9 cellular contexts compared by ENCODE assay signal in the genomic region with DNA sequence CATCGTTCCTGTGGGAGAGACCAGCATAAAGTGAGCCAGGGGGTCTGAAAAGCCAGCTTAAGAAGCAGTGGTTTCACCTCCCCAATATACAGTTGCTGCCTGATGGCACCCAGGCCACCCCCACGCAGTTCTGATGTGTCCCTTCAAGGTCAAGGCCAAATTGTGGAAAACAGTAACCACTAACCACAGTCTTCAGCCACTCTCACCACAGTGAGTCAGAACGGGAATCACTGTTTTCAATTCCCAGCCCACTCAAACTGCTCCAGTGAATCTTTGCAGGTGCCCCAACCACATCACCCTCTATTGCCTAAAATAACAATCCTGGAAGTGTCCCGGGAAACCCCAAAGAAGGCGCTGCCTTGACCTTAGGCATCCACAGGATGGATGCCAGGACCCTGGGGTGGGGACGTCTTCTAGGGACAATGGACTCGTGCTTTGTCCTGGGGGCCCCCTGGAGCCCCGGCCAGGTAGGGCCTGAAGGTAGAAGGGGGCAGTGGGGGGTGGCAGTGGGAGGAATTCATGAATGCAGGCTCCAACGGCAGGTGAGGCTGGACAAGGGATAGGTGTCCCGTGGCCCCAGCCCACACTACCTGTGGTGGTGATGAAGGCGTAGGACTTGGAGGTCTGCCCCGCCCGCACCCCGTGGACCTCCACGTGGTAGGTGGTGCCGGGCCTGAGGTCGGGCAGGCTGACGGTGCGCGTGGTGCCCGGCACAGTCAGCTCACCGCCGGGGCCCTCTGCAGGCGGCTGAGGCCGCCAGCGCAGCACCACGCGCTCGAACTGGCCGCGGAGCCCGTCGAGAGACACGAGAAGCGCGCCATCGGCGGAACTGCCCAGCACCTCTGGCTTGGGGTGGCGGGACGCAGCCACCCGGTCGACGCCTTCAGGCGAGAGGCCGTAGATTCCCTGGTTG. TPM values are rescaled to one million over a fixed set of nuclear protein-coding genes. Genes with fewer than 3 reads are reported as not detected.
A peak's percentile ranks its signal among the peaks of the same experiment; 100 is the strongest.
DNase-seq lines count a peak whose midpoint lies in the region; ATAC-seq and TF ChIP-seq lines count a peak whose summit lies in the region.
"Had no signal": no experiment of that assay in that cellular context is flagged by ENCODE, and none has a peak within 500 bp of the region (broad histone marks: within the 10 kb centered on the region; RNA-seq: fewer than 3 reads in every experiment).

No MANE protein-coding gene starts in this region.

- H3K27me3 Mint-ChIP-seq in HFFc6 (ENCODE audit: insufficient read depth), result peaks cover 26% of the 10 kb centered on the region

- TF ChIP-seq POLR2A in tibial nerve (IDR thresholded peaks at IDR 0.05), result no peak

- ATAC-seq in activated naive CD4-positive, alpha-beta T cell treated with anti-CD3 and anti-CD28 coated beads, Interleukin-2, amount 50 U/mL, for 72 hours, result peak; percentile 43 to 82
- ATAC-seq in GM18511 (IDR thresholded peaks at IDR 0.05; ENCODE audit: unreplicated experiment), result no peak

- TF ChIP-seq CTCF in BJ (IDR thresholded peaks at IDR 0.05; ENCODE audit: insufficient read depth, low read depth, low read length) (no peak), HFFc6 (IDR thresholded peaks at IDR 0.05) (no peak), tibial nerve (IDR thresholded peaks at IDR 0.05) (peak in 1 of 5 experiments; percentile 34)

- H3K27me3 ChIP-seq in BJ (ENCODE audit: control insufficient read depth, insufficient read depth, low read length) (peaks cover 28% of the 10 kb centered on the region), tibial nerve (peaks cover 0 to 13% of the 10 kb centered on the region in 2 donors)

- H3K9me3 Mint-ChIP-seq in HFFc6, result no peaks in the 10 kb centered on the region
- no peaks in the 10 kb centered on the region for H3K9me3 Mint-ChIP-seq in activated naive CD4-positive, alpha-beta T cell treated with anti-CD3 and anti-CD28 coated beads, Interleukin-2, amount 50 U/mL, for 72 hours

- CTCF ChIA-PET in BJ (lab: Yijun Ruan, JAX), result interaction anchor here (0.5 to 3.1 kb wide), 5 partner anchors 12 to 32 kb away, joined by 3 to 18 read pairs (median 3); no protein-coding TSS in a partner anchor

- 37 to 64% methylated on average over 9 to 32 of the region's 45 CpGs for WGBS in tibial nerve, 2 donors

- peak overlapping the region; percentile 66 to 89 (median 80) for H3K27ac ChIP-seq in tibial nerve

- no peaks in the 10 kb centered on the region for H3K36me3 ChIP-seq in BJ (ENCODE audit: control insufficient read depth, insufficient read depth, low read length)
- H3K36me3 ChIP-seq in tibial nerve, result peaks cover 0 to 22% (median 0%) of the 10 kb centered on the region in 3 donors

- H3K9me3 ChIP-seq in iPS-18c (ENCODE audit: control insufficient read depth, insufficient read depth, low read length) (no peaks in the 10 kb centered on the region), tibial nerve (no peaks in the 10 kb centered on the region)

- no peak overlapping the region for H3K27ac Mint-ChIP-seq in HFFc6
- H3K27ac Mint-ChIP-seq in activated naive CD4-positive, alpha-beta T cell treated with anti-CD3 and anti-CD28 coated beads, Interleukin-2, amount 50 U/mL, for 72 hours, result peak overlapping the region in 1 of 2 donors; percentile 28

- H3K36me3 Mint-ChIP-seq in HFFc6 (ENCODE audit: low read depth), result no peaks in the 10 kb centered on the region
- H3K36me3 Mint-ChIP-seq in activated naive CD4-positive, alpha-beta T cell treated with anti-CD3 and anti-CD28 coated beads, Interleukin-2, amount 50 U/mL, for 72 hours, result no peaks in the 10 kb centered on the region

- H3K4me3 ChIP-seq in BJ (ENCODE audit: low read depth, low read length), result no peak overlapping the region
- peak overlapping the region; percentile 28; the same call in 1 of the 2 replicates for H3K4me3 ChIP-seq in iPS-18c (ENCODE audit: insufficient read depth, low read depth, low read length)
- H3K4me3 ChIP-seq in tibial nerve, result peak overlapping the region in 2 of 4 donors; percentile 16 to 18

- TF ChIP-seq EP300 in tibial nerve (IDR thresholded peaks at IDR 0.05), result peak in 1 of 2 donors; percentile 16

- peaks cover 52% of the 10 kb centered on the region for H3K4me1 Mint-ChIP-seq in HFFc6 (ENCODE audit: low read depth)

- POLR2A ChIA-PET in BJ (lab: Charles Lee), result no interaction called here

- DNase-seq in BJ (ENCODE audit: low read depth), result peak; percentile 52
- DNase-seq in HFFc6, result peak; percentile 76
- peak; percentile 33 to 79 for DNase-seq in activated naive CD4-positive, alpha-beta T cell treated with anti-CD3 and anti-CD28 coated beads, Interleukin-2, amount 50 U/mL, for 72 hours (ENCODE audit: low spot score in 2 of 2)
- no peak for DNase-seq in tibial nerve (ENCODE audit: low spot score in 2 of 2)
- no peak for DNase-seq in NCI-H1930 (lab: John Stamatoyannopoulos, UW)
- no peak for DNase-seq in DMS153 (lab: John Stamatoyannopoulos, UW)

- peaks cover 0 to 64% (median 21%) of the 10 kb centered on the region in 4 donors for H3K4me1 ChIP-seq in tibial nerve

- 0 out of 2 replicates have a peak overlapping the region, but pooled peaks have one; percentile 5 for H3K4me3 Mint-ChIP-seq in HFFc6

RNA-seq across cellular contexts. Expression of a gene that starts 22.2 kb away (rescaled TPM):
- polyA plus RNA-seq in BJ (2011; rRNA removed), result 0.58 and 0.60 TPM in 2 replicates
- polyA minus RNA-seq in BJ (2011; rRNA and poly(A)+ RNA removed), result 0.90 and 1.0 TPM in 2 replicates
- total RNA-seq in HFFc6 (2021; fragmentation: NEBNext Ultra II Directional; extraction: Animal tissue kit (Norgen Biotek cat#: 25700)), result 1 to 10 TPM in 1 of 6 experiments, under 1 TPM in 5; 0.28 to 1.4 (median 0.83) TPM
- total RNA-seq in activated naive CD4-positive, alpha-beta T cell treated with anti-CD3 and anti-CD28 coated beads, Interleukin-2, amount 50 U/mL, for 72 hours, result 10 to 100 TPM; 10.1 to 30.4 TPM
- total RNA-seq in tibial nerve, result 100 to 1,000 TPM; 231 to 547 (median 297) TPM

RNA-seq across cellular contexts. Expression of a gene that starts 41.1 kb away (rescaled TPM):
- 46.5 and 69.2 TPM in 2 replicates for polyA plus RNA-seq in BJ (2011; rRNA removed)
- polyA minus RNA-seq in BJ (2011; rRNA and poly(A)+ RNA removed), result 39.9 and 51.8 TPM in 2 replicates
- total RNA-seq in HFFc6 (2021; fragmentation: NEBNext Ultra II Directional; extraction: Animal tissue kit (Norgen Biotek cat#: 25700)), result 10 to 100 TPM; 80.0 to 96.2 (median 88.7) TPM
- 100 to 1,000 TPM in 1 of 2 donors, 10 to 100 TPM in 1; 87.5 to 101 TPM for total RNA-seq in activated naive CD4-positive, alpha-beta T cell treated with anti-CD3 and anti-CD28 coated beads, Interleukin-2, amount 50 U/mL, for 72 hours
- total RNA-seq in tibial nerve, result 100 to 1,000 TPM in 3 of 4 donors, 10 to 100 TPM in 1; 74.3 to 121 (median 102) TPM

RNA-seq across cellular contexts. Expression of a gene that starts 43.2 kb away (rescaled TPM):
- 5.3 and 5.6 TPM in 2 replicates for polyA plus RNA-seq in BJ (2011; rRNA removed)
- 2.6 and 5.1 TPM in 2 replicates for polyA minus RNA-seq in BJ (2011; rRNA and poly(A)+ RNA removed)
- total RNA-seq in HFFc6 (2021; fragmentation: NEBNext Ultra II Directional; extraction: Animal tissue kit (Norgen Biotek cat#: 25700)), result 1 to 10 TPM; 4.3 to 6.0 (median 4.9) TPM
- 10 to 100 TPM in 1 of 2 donors, 1 to 10 TPM in 1; 9.3 to 15.8 TPM for total RNA-seq in activated naive CD4-positive, alpha-beta T cell treated with anti-CD3 and anti-CD28 coated beads, Interleukin-2, amount 50 U/mL, for 72 hours
- total RNA-seq in tibial nerve, result 1 to 10 TPM; 1.3 to 5.4 (median 3.0) TPM

RNA-seq across cellular contexts. Expression of a gene that starts 48.7 kb away (rescaled TPM):
- 0.11 and 0.29 TPM in 2 replicates for polyA plus RNA-seq in BJ (2011; rRNA removed)
- polyA minus RNA-seq in BJ (2011; rRNA and poly(A)+ RNA removed), result 0.21 TPM in 1 of 2 replicates, not detected in the other
- total RNA-seq in HFFc6 (2021; fragmentation: NEBNext Ultra II Directional; extraction: Animal tissue kit (Norgen Biotek cat#: 25700)), result under 1 TPM in 1 of 6 experiments, not detected in 5; 0.17 TPM
- total RNA-seq in activated naive CD4-positive, alpha-beta T cell treated with anti-CD3 and anti-CD28 coated beads, Interleukin-2, amount 50 U/mL, for 72 hours, result under 1 TPM; 0.32 to 0.49 TPM
- 10 to 100 TPM in 1 of 4 donors, 1 to 10 TPM in 3; 1.0 to 15.3 (median 3.9) TPM for total RNA-seq in tibial nerve
- total RNA-seq: glomerular endothelial cell had no signal

Comparison
In these comparisons a context has a peak if more than half of its experiments do, and no peak if none do; other contexts are left out.
1. DNase-seq: peak in BJ (single experiment), HFFc6 (single experiment) and activated naive CD4-positive, alpha-beta T cell treated with anti-CD3 and anti-CD28 coated beads, Interleukin-2, amount 50 U/mL, for 72 hours (2 of 2); none in tibial nerve (0 of 2), NCI-H1930 (0 of 2) and DMS153 (single experiment).
2. RNA of a gene that starts 22.2 kb away (total RNA-seq): 231 to 547 TPM in tibial nerve; 10.1 to 30.4 TPM in activated naive CD4-positive, alpha-beta T cell treated with anti-CD3 and anti-CD28 coated beads, Interleukin-2, amount 50 U/mL, for 72 hours and 0.28 to 1.4 TPM in HFFc6; every median in the first group is over 4 times any median in the second.